In genomic region chr15:68375191-68375631, GRCh38 we compare ENCODE assay signal across 27 cellular contexts. TPM values are rescaled to one million over a fixed set of nuclear protein-coding genes. Genes with fewer than 3 reads are reported as not detected.
DNase-seq lines count a peak whose midpoint lies in the region; ATAC-seq and TF ChIP-seq lines count a peak whose summit lies in the region.
"Had no signal": no experiment of that assay in that cellular context is flagged by ENCODE, and none has a peak within 500 bp of the region (broad histone marks: within the 10 kb centered on the region; RNA-seq: fewer than 3 reads in every experiment).

No MANE protein-coding gene starts in this region.

- H3K4me3 ChIP-seq in esophagus muscularis mucosa, result no peak overlapping the region
- H3K4me3 ChIP-seq: ascending aorta, colonic mucosa, left ventricle myocardium inferior, Peyer's patch had no signal

- peak; percentile 7 to 14 for DNase-seq in activated T-cell treated with anti-CD3 and anti-CD28 coated beads, Interleukin-2, amount 50 U/mL, for 48 hours
- no peak for DNase-seq in activated T-cell treated with anti-CD3 and anti-CD28 coated beads, Interleukin-2, amount 50 U/mL, for 1 hour
- peak; percentile 66 for DNase-seq in esophagus muscularis mucosa (ENCODE audit: extremely low spot score)
- peak; percentile 79 for DNase-seq in osteocyte (ENCODE audit: extremely low spot score, unreplicated experiment)
- no peak for DNase-seq in C1 segment of cervical spinal cord (lab: John Stamatoyannopoulos, UW)
- DNase-seq in dedifferentiated amniotic fluid mesenchymal stem cell (ENCODE audit: extremely low spot score), result no peak
- DNase-seq: activated CD4-positive, alpha-beta T cell treated with anti-CD3 and anti-CD28 coated beads, Interleukin-2, amount 10 ng/mL, durations not matched to agents 7 days and 5 days; activated naive CD8-positive, alpha-beta T cell treated with anti-CD3 and anti-CD28 coated beads, Interleukin-2, amount 10 ng/mL, durations not matched to agents 7 days and 5 days; CD4-positive, alpha-beta memory T cell; colonic mucosa; effector memory CD8-positive, alpha-beta T cell; erythroblast; KBM-7; left ventricle myocardium inferior; NCI-H1105; NCI-H187; NCI-H446 treated with DMSO at 0.1 percent for 48 hours; NCI-H774; Peyer's patch; stimulated activated CD4-positive, alpha-beta T cell treated with anti-CD3 and anti-CD28 coated beads, Interleukin-15, amount 100 ng/mL, for 24 hours; stimulated activated CD4-positive, alpha-beta T cell treated with anti-CD3 and anti-CD28 coated beads, Interleukin-4, amount 100 ng/mL, for 4 hours; T1000; trophoblast cell; WERI-Rb-1 had no signal

- TF ChIP-seq POLR2A in esophagus muscularis mucosa (IDR thresholded peaks at IDR 0.05; ENCODE audit: low read depth), result no peak

- 88% methylated on average over 5 of the region's 5 CpGs for WGBS in esophagus muscularis mucosa

- H3K27me3 ChIP-seq in esophagus muscularis mucosa, result no peaks in the 10 kb centered on the region
- H3K27me3 ChIP-seq: ascending aorta, colonic mucosa, Peyer's patch had no signal

- H3K27me3 Mint-ChIP-seq in osteocyte (ENCODE audit: unreplicated experiment), result no peaks in the 10 kb centered on the region
- H3K27me3 Mint-ChIP-seq: activated CD4-positive, alpha-beta T cell treated with anti-CD3 and anti-CD28 coated beads, Interleukin-2, amount 10 ng/mL, durations not matched to agents 7 days and 5 days; activated naive CD8-positive, alpha-beta T cell treated with anti-CD3 and anti-CD28 coated beads, Interleukin-2, amount 10 ng/mL, durations not matched to agents 7 days and 5 days; CD4-positive, alpha-beta memory T cell had no signal

- peaks cover 57% of the 10 kb centered on the region for H3K36me3 Mint-ChIP-seq in osteocyte (ENCODE audit: unreplicated experiment)
- H3K36me3 Mint-ChIP-seq: CD4-positive, alpha-beta memory T cell had no signal

- H3K27ac ChIP-seq in esophagus muscularis mucosa (replicated peaks in 1 of 4), result no peak overlapping the region
- H3K27ac ChIP-seq: colonic mucosa, HL-60, left ventricle myocardium inferior, Peyer's patch, WERI-Rb-1 had no signal

- no peak overlapping the region for H3K4me3 Mint-ChIP-seq in osteocyte (ENCODE audit: unreplicated experiment)
- H3K4me3 Mint-ChIP-seq: activated CD4-positive, alpha-beta T cell treated with anti-CD3 and anti-CD28 coated beads, Interleukin-2, amount 10 ng/mL, durations not matched to agents 7 days and 5 days; activated naive CD8-positive, alpha-beta T cell treated with anti-CD3 and anti-CD28 coated beads, Interleukin-2, amount 10 ng/mL, durations not matched to agents 7 days and 5 days; CD4-positive, alpha-beta memory T cell; effector memory CD8-positive, alpha-beta T cell had no signal

- no peaks in the 10 kb centered on the region for H3K9me3 ChIP-seq in esophagus muscularis mucosa
- H3K9me3 ChIP-seq: ascending aorta, colonic mucosa, left ventricle myocardium inferior, Peyer's patch had no signal

- ATAC-seq in GM21576 (IDR thresholded peaks at IDR 0.05; ENCODE audit: unreplicated experiment), result no peak
- ATAC-seq: effector memory CD8-positive, alpha-beta T cell had no signal

- peak overlapping the region; percentile 74 for H3K27ac Mint-ChIP-seq in osteocyte (ENCODE audit: unreplicated experiment)
- H3K27ac Mint-ChIP-seq: activated CD4-positive, alpha-beta T cell treated with anti-CD3 and anti-CD28 coated beads, Interleukin-2, amount 10 ng/mL, durations not matched to agents 7 days and 5 days; activated naive CD8-positive, alpha-beta T cell treated with anti-CD3 and anti-CD28 coated beads, Interleukin-2, amount 10 ng/mL, durations not matched to agents 7 days and 5 days; CD4-positive, alpha-beta memory T cell; effector memory CD8-positive, alpha-beta T cell had no signal

- no peaks in the 10 kb centered on the region for H3K9me3 Mint-ChIP-seq in osteocyte (ENCODE audit: unreplicated experiment)
- H3K9me3 Mint-ChIP-seq: activated CD4-positive, alpha-beta T cell treated with anti-CD3 and anti-CD28 coated beads, Interleukin-2, amount 10 ng/mL, durations not matched to agents 7 days and 5 days; activated naive CD8-positive, alpha-beta T cell treated with anti-CD3 and anti-CD28 coated beads, Interleukin-2, amount 10 ng/mL, durations not matched to agents 7 days and 5 days; CD4-positive, alpha-beta memory T cell; effector memory CD8-positive, alpha-beta T cell had no signal

- H3K4me1 Mint-ChIP-seq in osteocyte (ENCODE audit: unreplicated experiment), result peaks cover 66% of the 10 kb centered on the region

- no peak for TF ChIP-seq EP300 in esophagus muscularis mucosa (IDR thresholded peaks at IDR 0.05)

- no peaks in the 10 kb centered on the region for H3K36me3 ChIP-seq in esophagus muscularis mucosa
- H3K36me3 ChIP-seq: colonic mucosa, left ventricle myocardium inferior, Peyer's patch, WERI-Rb-1 had no signal

- TF ChIP-seq CTCF in esophagus muscularis mucosa (IDR thresholded peaks at IDR 0.05) (no peak), osteocyte (IDR thresholded peaks at IDR 0.05) (no peak)

- intact Hi-C loops in esophagus muscularis mucosa (cut with DNase I), result no loop called here

- H3K4me1 ChIP-seq in esophagus muscularis mucosa, result peaks cover 0 to 2% (median 0%) of the 10 kb centered on the region in 4 donors
- H3K4me1 ChIP-seq: colonic mucosa, Peyer's patch had no signal

RNA-seq across cellular contexts. Expression of gene ITGA11, which starts 56.8 kb away (rescaled TPM):
- total RNA-seq in esophagus muscularis mucosa, result 10 to 100 TPM in 2 of 4 donors, 1 to 10 TPM in 2; 3.3 to 15.8 (median 8.6) TPM
- total RNA-seq in osteocyte, result 1,149 and 1,161 TPM in 2 replicates
- total RNA-seq: CD4-positive, alpha-beta memory T cell had no signal

Comparison
In these comparisons a context has a peak if more than half of its experiments do, and no peak if none do; other contexts are left out.
1. DNase-seq: peak in activated T-cell treated with anti-CD3 and anti-CD28 coated beads, Interleukin-2, amount 50 U/mL, for 48 hours (2 of 2), esophagus muscularis mucosa (single experiment) and osteocyte (single experiment); none in activated T-cell treated with anti-CD3 and anti-CD28 coated beads, Interleukin-2, amount 50 U/mL, for 1 hour (single experiment), C1 segment of cervical spinal cord (0 of 14) and dedifferentiated amniotic fluid mesenchymal stem cell (single experiment).
2. RNA of gene ITGA11, which starts 56.8 kb away (total RNA-seq): 1,149 to 1,161 TPM in osteocyte; 3.3 to 15.8 TPM in esophagus muscularis mucosa; every median in the first group is over 10 times any median in the second.